In the genomic region with DNA sequence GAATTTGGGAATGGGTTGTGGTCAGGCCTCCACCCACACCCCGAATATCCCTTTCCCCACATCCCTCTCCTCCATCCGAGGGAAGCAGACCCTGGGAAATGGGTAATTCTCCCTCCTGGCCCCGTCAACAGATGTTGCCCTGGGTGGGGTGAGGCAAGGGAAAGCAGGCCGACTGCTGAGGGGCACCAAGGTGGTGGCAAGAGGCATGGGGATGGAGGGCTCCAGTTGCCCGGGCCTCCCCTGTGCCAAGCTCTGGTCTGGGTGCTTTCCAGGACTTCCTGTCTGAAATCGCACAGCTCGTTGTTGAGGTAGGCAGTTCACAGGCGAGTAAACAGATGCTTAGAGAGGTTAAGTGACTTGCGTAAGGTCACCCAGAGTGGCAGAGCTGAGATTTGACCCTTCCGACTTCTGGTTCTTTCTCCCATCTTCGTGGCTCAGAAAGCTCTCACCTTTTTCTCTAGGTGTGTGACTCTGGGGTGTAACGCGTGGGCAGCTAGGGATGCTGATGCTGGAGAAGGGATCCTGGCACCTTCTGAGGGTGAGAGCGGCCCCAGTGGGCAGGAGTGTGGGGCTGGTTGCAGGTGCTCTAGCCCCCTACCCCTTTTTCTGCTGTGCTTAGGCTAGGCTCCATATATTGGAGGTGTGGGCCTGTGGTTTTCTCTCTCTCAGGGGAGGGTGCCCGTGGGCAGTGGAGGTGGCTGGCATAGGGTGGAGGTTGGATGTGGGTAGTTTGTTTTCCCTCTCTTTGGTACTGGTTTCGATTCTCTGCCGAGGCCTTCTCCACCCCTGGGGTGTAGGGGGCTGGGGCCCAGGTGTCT, we compare ENCODE assay signal across 8 cellular contexts. TPM values are rescaled to one million over a fixed set of nuclear protein-coding genes. Genes with fewer than 3 reads are reported as not detected.
DNase-seq lines count a peak whose midpoint lies in the region; ATAC-seq and TF ChIP-seq lines count a peak whose summit lies in the region.

No MANE protein-coding gene starts in this region.

- H3K79me2 ChIP-seq in OCI-LY7 (ENCODE audit: insufficient read depth, low read depth, low read length): no peaks in the 10 kb centered on the region

- H2AFZ ChIP-seq in OCI-LY7 (ENCODE audit: low read length): no peak overlapping the region

- TF ChIP-seq CTCF in Calu3 (IDR thresholded peaks at IDR 0.05; ENCODE audit: unreplicated experiment) (no peak), OCI-LY7 (conservative IDR thresholded peaks at IDR 0.05; ENCODE audit: low read length) (no peak), nephron progenitor cell (IDR thresholded peaks at IDR 0.05) (no peak)

- H4K20me1 ChIP-seq in OCI-LY7 (ENCODE audit: insufficient read depth, low read length): peaks cover 23% of the 10 kb centered on the region

- H3K4me3 ChIP-seq in OCI-LY7 (ENCODE audit: low read depth, low read length, poor library complexity, severe bottlenecking): no peak overlapping the region

- no peaks in the 10 kb centered on the region for H3K9me2 ChIP-seq in OCI-LY7 (ENCODE audit: insufficient read depth, low read length)

- H3K4me3 Mint-ChIP-seq in Calu3 (ENCODE audit: low read depth, unreplicated experiment) (no peak overlapping the region), nephron progenitor cell (no peak overlapping the region)

- peaks cover 74% of the 10 kb centered on the region for H3K4me1 ChIP-seq in OCI-LY7 (ENCODE audit: insufficient read depth, low read length, poor library complexity, severe bottlenecking)

- H3K9me3 ChIP-seq in OCI-LY7 (ENCODE audit: low read length): no peaks in the 10 kb centered on the region

- H3K36me3 ChIP-seq in OCI-LY7 (ENCODE audit: insufficient read depth, low read length): no peaks in the 10 kb centered on the region

- BruUV-seq in Calu3 (replicated peaks; lab: Mats Ljungman, UMichigan): no TSS peak
- BruUV-seq in OCI-LY7 (replicated peaks; lab: Mats Ljungman, UMichigan): no TSS peak

- peaks cover 43% of the 10 kb centered on the region for H3K36me3 Mint-ChIP-seq in Calu3 (ENCODE audit: insufficient read depth, unreplicated experiment)
- H3K36me3 Mint-ChIP-seq in nephron progenitor cell (ENCODE audit: low read depth): peaks cover 16% of the 10 kb centered on the region

- H3K4me2 ChIP-seq in OCI-LY7 (ENCODE audit: low read length): peak overlapping the region; percentile 50

- no peak for ATAC-seq in GM21423 (IDR thresholded peaks at IDR 0.05; ENCODE audit: unreplicated experiment)
- ATAC-seq in GM21576 (IDR thresholded peaks at IDR 0.05; ENCODE audit: unreplicated experiment): no peak

- H3K27me3 Mint-ChIP-seq in Calu3 (ENCODE audit: unreplicated experiment) (no peaks in the 10 kb centered on the region), nephron progenitor cell (ENCODE audit: low read depth, poor library complexity) (peaks cover 8% of the 10 kb centered on the region)

- peaks cover 93% of the 10 kb centered on the region for H3K4me1 Mint-ChIP-seq in Calu3 (ENCODE audit: low read depth, unreplicated experiment)
- peaks cover 80% of the 10 kb centered on the region for H3K4me1 Mint-ChIP-seq in nephron progenitor cell

- CTCF ChIA-PET in Calu3 (lab: Charles Lee): interaction anchor here (0.6 to 36.5 kb wide), 9 partner anchors 14 to 702 kb away, joined by 3 to 1520 read pairs (median 4); a partner anchor contains a TSS
- CTCF ChIA-PET in OCI-LY7 (lab: Charles Lee; ENCODE audit: unreplicated experiment): interaction anchor here (1.1 kb wide), 1 partner anchor 19 kb away, joined by 3 read pairs; no protein-coding TSS in a partner anchor

- H3K27ac Mint-ChIP-seq in Calu3 (ENCODE audit: unreplicated experiment) (peak overlapping the region; percentile 8), nephron progenitor cell (peak overlapping the region; percentile 86)

- POLR2A ChIA-PET in OCI-LY7 (lab: Charles Lee): interaction anchor here (0.6 to 1.5 kb wide), 2 partner anchors 38 to 380 kb away, joined by 3 read pairs; a partner anchor contains a TSS

- DNase-seq in Calu3 (no peak), OCI-LY7 (ENCODE audit: low spot score) (peak; percentile 57), astrocyte of the hippocampus (ENCODE audit: low read depth, low spot score) (peak; percentile 26), nephron progenitor cell (no peak), NCI-H1092 treated with DMSO at 0.1 percent for 48 hours (lab: John Stamatoyannopoulos, UW) (no peak), anterior cingulate cortex (lab: John Stamatoyannopoulos, UW) (no peak)

- H3K9me3 Mint-ChIP-seq in Calu3 (ENCODE audit: low read depth, unreplicated experiment) (no peaks in the 10 kb centered on the region), nephron progenitor cell (no peaks in the 10 kb centered on the region)

- H3K27ac ChIP-seq in OCI-LY7 (ENCODE audit: low read depth, low read length, poor library complexity, severe bottlenecking): no peak overlapping the region

- intact Hi-C loops in Calu3 (cut with micrococcal nuclease; ENCODE audit: unreplicated experiment): no loop called here
- intact Hi-C loops in OCI-LY7 (cut with micrococcal nuclease; ENCODE audit: unreplicated experiment): no loop called here

RNA-seq across cellular contexts. Expression of a gene that starts 17.2 kb away (rescaled TPM):
- total RNA-seq in Calu3 (2022): 150 and 170 TPM in 2 replicates
- total RNA-seq in OCI-LY7 (2014; rRNA removed; shearing (Covaris generic)): 3.1 and 5.7 TPM in 2 replicates
- total RNA-seq in OCI-LY7 (2022): 8.0 and 8.6 TPM in 2 replicates

RNA-seq across cellular contexts. Expression of a gene that starts 38.3 kb away (rescaled TPM):
- total RNA-seq in Calu3 (2022) (0.44 and 0.71 TPM in 2 replicates), OCI-LY7 (2022) (not detected in 2 replicates)
- total RNA-seq in OCI-LY7 (2014; rRNA removed; shearing (Covaris generic)): not detected in 2 replicates

RNA-seq across cellular contexts. Expression of a gene that starts 38.5 kb away (rescaled TPM):
- total RNA-seq in Calu3 (2022): 567 and 645 TPM in 2 replicates
- 72.3 and 75.2 TPM in 2 replicates for total RNA-seq in OCI-LY7 (2014; rRNA removed; shearing (Covaris generic))
- 132 and 156 TPM in 2 replicates for total RNA-seq in OCI-LY7 (2022)

Comparison
In these comparisons a context has a peak if more than half of its experiments do, and no peak if none do; other contexts are left out.
1. DNase-seq: peak in OCI-LY7 (single experiment) and astrocyte of the hippocampus (single experiment); none in Calu3 (single experiment), nephron progenitor cell (single experiment), NCI-H1092 treated with DMSO at 0.1 percent for 48 hours (single experiment) and anterior cingulate cortex (0 of 58).
2. RNA of a gene that starts 17.2 kb away (total RNA-seq): 150 to 170 TPM in Calu3; 3.1 to 8.6 TPM in OCI-LY7; every median in the first group is over 10 times any median in the second.